ENCODE assay signal across 24 cellular contexts in the genomic region with DNA sequence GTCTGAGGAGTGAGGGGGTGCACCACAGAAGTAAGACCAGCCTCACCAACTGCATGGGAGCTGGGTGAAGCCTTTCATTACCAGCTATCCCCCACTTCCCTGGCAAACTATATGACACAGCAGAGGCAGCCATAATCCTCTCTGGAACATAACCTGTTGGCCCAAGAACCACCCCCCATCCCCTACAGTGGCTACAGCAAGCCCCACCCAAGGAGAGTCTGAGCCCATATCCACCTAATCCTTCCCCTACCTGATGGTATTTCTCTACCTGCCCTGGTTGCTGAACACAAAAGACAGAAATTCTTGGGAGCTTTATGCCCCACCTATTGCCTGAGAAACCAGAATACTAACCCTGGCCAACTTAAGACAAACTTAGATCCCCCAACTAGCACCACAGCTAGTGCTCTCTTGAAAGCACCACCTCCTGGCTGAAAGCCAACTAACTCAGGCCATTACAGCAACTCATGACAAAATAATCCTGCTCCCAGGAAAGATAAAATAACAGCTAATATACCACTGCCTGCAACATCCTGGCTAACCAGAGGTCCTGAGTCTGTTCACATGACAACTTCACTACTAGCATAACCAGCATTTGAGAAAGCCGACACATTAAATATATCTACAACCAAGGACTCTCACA. TPM values are rescaled to one million over a fixed set of nuclear protein-coding genes. Genes with fewer than 3 reads are reported as not detected.
DNase-seq lines count a peak whose midpoint lies in the region; ATAC-seq and TF ChIP-seq lines count a peak whose summit lies in the region.
"Had no signal": no experiment of that assay in that cellular context is flagged by ENCODE, and none has a peak within 500 bp of the region (broad histone marks: within the 10 kb centered on the region; RNA-seq: fewer than 3 reads in every experiment).

No MANE protein-coding gene starts in this region.

- no peak for TF ChIP-seq POLR2A in breast epithelium (IDR thresholded peaks at IDR 0.05)
- TF ChIP-seq POLR2A in erythroblast (IDR thresholded peaks at IDR 0.05; ENCODE audit: low read length) = no peak

- H3K9me3 ChIP-seq in breast epithelium (peaks cover 14 to 21% of the 10 kb centered on the region in 2 donors), Panc1 (ENCODE audit: control insufficient read depth, insufficient read depth, low read depth, low read length) (peaks cover 6% of the 10 kb centered on the region; the same call in 1 of the 2 replicates)
- H3K9me3 ChIP-seq: A549, uterus had no signal

- H3K4me3 ChIP-seq in breast epithelium (no peak overlapping the region), Panc1 (ENCODE audit: low read depth in 2 of 2, low read length in 2 of 2) (no peak overlapping the region), retinal pigment epithelial cell (ENCODE audit: low read length) (no peak overlapping the region)
- H3K4me3 ChIP-seq: A549; BLaER1 treated with 17β-estradiol and CSF1 and Interleukin-3, amounts not matched to agents 10 nM and 100 nM; suprapubic skin; uterus had no signal

- H3K36me3 ChIP-seq in breast epithelium (no peaks in the 10 kb centered on the region), Panc1 (ENCODE audit: control insufficient read depth, insufficient read depth, low read length) (no peaks in the 10 kb centered on the region)
- H3K36me3 ChIP-seq: suprapubic skin, uterus had no signal

- H3K4me1 Mint-ChIP-seq in MCF 10A (ENCODE audit: insufficient read depth, unreplicated experiment) = peaks cover 7% of the 10 kb centered on the region

- H3K27ac ChIP-seq in breast epithelium (no peak overlapping the region), Panc1 (ENCODE audit: low read length) (no peak overlapping the region)
- H3K27ac ChIP-seq: A549; BLaER1 treated with 17β-estradiol and CSF1 and Interleukin-3, amounts not matched to agents 10 nM and 100 nM; suprapubic skin; uterus had no signal

- no peak overlapping the region for H3K27ac Mint-ChIP-seq in MCF 10A (ENCODE audit: low read depth, unreplicated experiment)
- H3K27ac Mint-ChIP-seq: activated CD4-positive, alpha-beta memory T cell treated with anti-CD3 and anti-CD28 coated beads for 36 hours; naive thymus-derived CD4-positive, alpha-beta T cell; T-helper 17 cell had no signal

- 0 out of 2 replicates have a peak, but pooled peaks have one; percentile 34 for ATAC-seq in Panc1
- ATAC-seq: A549; left cardiac atrium; naive thymus-derived CD4-positive, alpha-beta T cell; PC-3; T-helper 17 cell had no signal

- POLR2A ChIA-PET in MCF 10A (lab: Yijun Ruan, JAX) = interaction anchor here (1.1 to 2.2 kb wide), 3 partner anchors 10 to 16 kb away, joined by 3 to 15 read pairs (median 4); a partner anchor contains a TSS
- POLR2A ChIA-PET in Panc1 (lab: Charles Lee) = no interaction called here

- peaks cover 10% of the 10 kb centered on the region for H3K36me3 Mint-ChIP-seq in MCF 10A (ENCODE audit: insufficient read depth, unreplicated experiment)

- no peaks in the 10 kb centered on the region for H3K27me3 Mint-ChIP-seq in MCF 10A (ENCODE audit: insufficient read depth, unreplicated experiment)
- H3K27me3 Mint-ChIP-seq: activated CD4-positive, alpha-beta memory T cell treated with anti-CD3 and anti-CD28 coated beads for 36 hours; naive thymus-derived CD4-positive, alpha-beta T cell; T-helper 17 cell had no signal

- intact Hi-C loops in MCF 10A (cut with micrococcal nuclease) (no loop called here), breast epithelium (cut with DNase I; ENCODE audit: low total_unique reads) (no loop called here), Panc1 (cut with micrococcal nuclease; ENCODE audit: unreplicated experiment) (no loop called here)

- no peaks in the 10 kb centered on the region for H3K9me3 Mint-ChIP-seq in MCF 10A (ENCODE audit: unreplicated experiment)

- no peak overlapping the region for H3K4me3 Mint-ChIP-seq in MCF 10A (ENCODE audit: unreplicated experiment)
- H3K4me3 Mint-ChIP-seq: activated CD4-positive, alpha-beta memory T cell treated with anti-CD3 and anti-CD28 coated beads for 36 hours; T-helper 17 cell had no signal

- TF ChIP-seq CTCF in MCF 10A (IDR thresholded peaks at IDR 0.05; ENCODE audit: unreplicated experiment) (no peak), breast epithelium (IDR thresholded peaks at IDR 0.05) (no peak), Panc1 (IDR thresholded peaks at IDR 0.05) (no peak), retinal pigment epithelial cell (conservative IDR thresholded peaks at IDR 0.05; ENCODE audit: low read depth, low read length) (no peak)

- H3K27me3 ChIP-seq in breast epithelium (no peaks in the 10 kb centered on the region), Panc1 (ENCODE audit: control insufficient read depth, insufficient read depth, low read length) (no peaks in the 10 kb centered on the region)
- H3K27me3 ChIP-seq: BLaER1 treated with 17β-estradiol and CSF1 and Interleukin-3, amounts not matched to agents 10 nM and 100 nM; suprapubic skin; uterus had no signal

- CTCF ChIA-PET in MCF 10A (lab: Yijun Ruan, JAX) (interaction anchor here (0.9 to 1.3 kb wide), 2 partner anchors 81 to 400 kb away, joined by 3 to 4 read pairs; a partner anchor contains a TSS), Panc1 (lab: Charles Lee) (no interaction called here)

- peak; percentile 23 for DNase-seq in MCF 10A (ENCODE audit: unreplicated experiment)
- no peak for DNase-seq in breast epithelium (ENCODE audit: low spot score in 2 of 2)
- no peak for DNase-seq in Panc1 (ENCODE audit: low read depth, low spot score)
- DNase-seq in erythroblast (lab: John Stamatoyannopoulos, UW) = peak; percentile 67 to 72
- peak; percentile 46 for DNase-seq in retinal pigment epithelial cell (ENCODE audit: low read depth)
- DNase-seq in NCI-H146 treated with DMSO at 0.1 percent for 48 hours (lab: John Stamatoyannopoulos, UW; ENCODE audit: unreplicated experiment) = no peak
- no peak for DNase-seq in DMS153 treated with DMSO at 0.1 percent for 48 hours (lab: John Stamatoyannopoulos, UW; ENCODE audit: unreplicated experiment)
- no peak for DNase-seq in NCI-H1436 (lab: John Stamatoyannopoulos, UW)
- DNase-seq: activated CD4-positive, alpha-beta memory T cell treated with anti-CD3 and anti-CD28 coated beads for 36 hours; activated effector memory CD4-positive, alpha-beta T cell treated with anti-CD3 and anti-CD28 coated beads, Interleukin-2, amount 50 U/mL, for 16 hours; GF-D8; glutamatergic neuron; GOT3; left cardiac atrium; mesendoderm; naive thymus-derived CD4-positive, alpha-beta T cell; NCI-H1105 treated with DMSO at 0.1 percent for 48 hours; NCI-H82; PC-3; T-helper 17 cell; uterus had no signal

- BruUV-seq in MCF 10A (replicated peaks; lab: Mats Ljungman, UMichigan) = no TSS peak
- no TSS peak for BruUV-seq in Panc1 (replicated peaks; lab: Mats Ljungman, UMichigan)

- H3K4me1 ChIP-seq in breast epithelium = no peaks in the 10 kb centered on the region
- H3K4me1 ChIP-seq in Panc1 (ENCODE audit: control insufficient read depth, insufficient read depth, low read length) = no peaks in the 10 kb centered on the region
- H3K4me1 ChIP-seq: A549; BLaER1 treated with 17β-estradiol and CSF1 and Interleukin-3, amounts not matched to agents 10 nM and 100 nM; suprapubic skin; uterus had no signal

- in situ Hi-C loops in Panc1 (cut with HindIII; ENCODE audit: low pct_unique_long_range_greater_than_20kb, low sequenced_read_pairs) = no loop called here

RNA-seq across cellular contexts. Expression of a gene that starts 11.2 kb away (rescaled TPM):
- total RNA-seq in MCF 10A (2022) (14.6 and 20.6 TPM in 2 replicates), breast epithelium (10 to 100 TPM in 2 of 3 donors, 1 to 10 TPM in 1; 9.1 to 30.3 (median 22.6) TPM), Panc1 (2021; ENCODE audit: unreplicated experiment) (21.2 TPM)
- 9.6 TPM for polyA plus RNA-seq in Panc1 (2012; ENCODE audit: insufficient read length)

Comparison
In these comparisons a context has a peak if more than half of its experiments do, and no peak if none do; other contexts are left out.
1. DNase-seq: peak in MCF 10A (single experiment), erythroblast (2 of 2) and retinal pigment epithelial cell (single experiment); none in breast epithelium (0 of 2), Panc1 (single experiment), NCI-H146 treated with DMSO at 0.1 percent for 48 hours (single experiment), DMS153 treated with DMSO at 0.1 percent for 48 hours (single experiment) and NCI-H1436 (single experiment).